Comparison of ENCODE assay signal across 25 cellular contexts in genomic region chr16:86773339-86773715, GRCh38.
DNase-seq lines count a peak whose midpoint lies in the region; ATAC-seq, FAIRE-seq and TF ChIP-seq lines count a peak whose summit lies in the region.
"Had no signal": no experiment of that assay in that cellular context is flagged by ENCODE, and none has a peak within 500 bp of the region (broad histone marks: within the 10 kb centered on the region; RNA-seq: fewer than 3 reads in every experiment).

No MANE protein-coding gene starts in this region.

- H3K4me1 Mint-ChIP-seq in astrocyte (ENCODE audit: low read depth, unreplicated experiment) (peaks cover 18% of the 10 kb centered on the region), nephron (peaks cover 35% of the 10 kb centered on the region)
- H3K4me1 Mint-ChIP-seq in stimulated activated effector memory CD8-positive, alpha-beta T cell treated with anti-CD3 and anti-CD28 coated beads, Interleukin-12 subunit alpha, Interleukin-12 subunit beta, amount 100 ng/mL, for 72 hours, result no peaks in the 10 kb centered on the region
- no peaks in the 10 kb centered on the region for H3K4me1 Mint-ChIP-seq in activated T-helper 17 cell treated with anti-CD3 and anti-CD28 coated beads, Interleukin-2, amount 50 U/mL, for 72 hours
- H3K4me1 Mint-ChIP-seq: natural killer cell had no signal

- peak overlapping the region; percentile 29 for H2AFZ ChIP-seq in astrocyte (ENCODE audit: low read depth, low read length)

- H3K9me3 ChIP-seq in astrocyte (ENCODE audit: insufficient read depth, low read depth, low read length), result no peaks in the 10 kb centered on the region
- H3K9me3 ChIP-seq in pancreas, result no peaks in the 10 kb centered on the region
- H3K9me3 ChIP-seq: ovary, tibial artery had no signal

- H3K79me2 ChIP-seq in astrocyte (ENCODE audit: insufficient read depth, low read length), result no peaks in the 10 kb centered on the region

- 44 to 52% methylated on average over 4 of the region's 4 CpGs for WGBS in pancreas, 2 donors

- peak overlapping the region; percentile 68 for H3K9ac ChIP-seq in astrocyte (ENCODE audit: low read length)

- peak overlapping the region; percentile 54 for H3K4me2 ChIP-seq in astrocyte (ENCODE audit: low read length)

- TF ChIP-seq CTCF in astrocyte (IDR thresholded peaks at IDR 0.05; ENCODE audit: insufficient read depth, low read depth, low read length), result no peak
- TF ChIP-seq CTCF in nephron (IDR thresholded peaks at IDR 0.05; ENCODE audit: unreplicated experiment in 3 of 3), result no peak
- no peak for TF ChIP-seq CTCF in pancreas (IDR thresholded peaks at IDR 0.05)

- H3K27me3 Mint-ChIP-seq in astrocyte (ENCODE audit: low read depth, unreplicated experiment) (no peaks in the 10 kb centered on the region), nephron (ENCODE audit: low read depth) (peaks cover 84% of the 10 kb centered on the region)
- peaks cover 16% of the 10 kb centered on the region for H3K27me3 Mint-ChIP-seq in activated T-helper 17 cell treated with anti-CD3 and anti-CD28 coated beads, Interleukin-2, amount 50 U/mL, for 72 hours

- peak overlapping the region; percentile 84 for H3K27ac ChIP-seq in astrocyte (ENCODE audit: low read depth, low read length)
- no peak overlapping the region for H3K27ac ChIP-seq in pancreas
- H3K27ac ChIP-seq: C4-2B, ovary had no signal

- H3K4me3 Mint-ChIP-seq in astrocyte (ENCODE audit: unreplicated experiment) (no peak overlapping the region), nephron (peak overlapping the region in 1 of 3 experiments; percentile 42)
- H3K4me3 Mint-ChIP-seq in stimulated activated effector memory CD8-positive, alpha-beta T cell treated with anti-CD3 and anti-CD28 coated beads, Interleukin-12 subunit alpha, Interleukin-12 subunit beta, amount 100 ng/mL, for 72 hours, result no peak overlapping the region
- no peak overlapping the region for H3K4me3 Mint-ChIP-seq in activated T-helper 17 cell treated with anti-CD3 and anti-CD28 coated beads, Interleukin-2, amount 50 U/mL, for 72 hours
- H3K4me3 Mint-ChIP-seq: activated CD4-positive, alpha-beta memory T cell treated with anti-CD3 and anti-CD28 coated beads for 36 hours; activated naive CD4-positive, alpha-beta T cell treated with anti-CD3 and anti-CD28 coated beads for 36 hours; natural killer cell had no signal

- H3K27me3 ChIP-seq in astrocyte (ENCODE audit: insufficient read depth, low read length), result no peaks in the 10 kb centered on the region
- peaks cover 0 to 11% (median 1%) of the 10 kb centered on the region in 4 donors for H3K27me3 ChIP-seq in pancreas
- H3K27me3 ChIP-seq: ovary, tibial artery had no signal

- peak overlapping the region; percentile 98 for H3K27ac Mint-ChIP-seq in astrocyte (ENCODE audit: unreplicated experiment)
- H3K27ac Mint-ChIP-seq in nephron, result peak overlapping the region; percentile 73 to 96 (median 87)
- no peak overlapping the region for H3K27ac Mint-ChIP-seq in stimulated activated effector memory CD8-positive, alpha-beta T cell treated with anti-CD3 and anti-CD28 coated beads, Interleukin-12 subunit alpha, Interleukin-12 subunit beta, amount 100 ng/mL, for 72 hours
- H3K27ac Mint-ChIP-seq in activated T-helper 17 cell treated with anti-CD3 and anti-CD28 coated beads, Interleukin-2, amount 50 U/mL, for 72 hours, result no peak overlapping the region
- H3K27ac Mint-ChIP-seq: activated CD4-positive, alpha-beta memory T cell treated with anti-CD3 and anti-CD28 coated beads for 36 hours; activated naive CD4-positive, alpha-beta T cell treated with anti-CD3 and anti-CD28 coated beads for 36 hours; natural killer cell had no signal

- H3K36me3 ChIP-seq in astrocyte (ENCODE audit: insufficient read depth, low read length) (no peaks in the 10 kb centered on the region), pancreas (no peaks in the 10 kb centered on the region)
- H3K36me3 ChIP-seq: ovary, tibial artery had no signal

- ATAC-seq in stimulated activated effector memory CD8-positive, alpha-beta T cell treated with anti-CD3 and anti-CD28 coated beads, Interleukin-12 subunit alpha, Interleukin-12 subunit beta, amount 100 ng/mL, for 72 hours, result peak; percentile 9
- no peak for ATAC-seq in activated T-helper 17 cell treated with anti-CD3 and anti-CD28 coated beads, Interleukin-2, amount 50 U/mL, for 72 hours (replicated peaks)
- ATAC-seq in pancreas, result no peak
- ATAC-seq: natural killer cell had no signal

- H3K36me3 Mint-ChIP-seq in astrocyte (ENCODE audit: low read depth, unreplicated experiment) (no peaks in the 10 kb centered on the region), nephron (ENCODE audit: low read depth) (no peaks in the 10 kb centered on the region)
- H3K36me3 Mint-ChIP-seq in stimulated activated effector memory CD8-positive, alpha-beta T cell treated with anti-CD3 and anti-CD28 coated beads, Interleukin-12 subunit alpha, Interleukin-12 subunit beta, amount 100 ng/mL, for 72 hours, result no peaks in the 10 kb centered on the region
- no peaks in the 10 kb centered on the region for H3K36me3 Mint-ChIP-seq in activated T-helper 17 cell treated with anti-CD3 and anti-CD28 coated beads, Interleukin-2, amount 50 U/mL, for 72 hours (ENCODE audit: low read depth)
- H3K36me3 Mint-ChIP-seq: activated CD4-positive, alpha-beta memory T cell treated with anti-CD3 and anti-CD28 coated beads for 36 hours; natural killer cell had no signal

- H3K4me3 ChIP-seq in astrocyte (ENCODE audit: insufficient read depth, low read depth, low read length) (no peak overlapping the region), pancreas (no peak overlapping the region)
- H3K4me3 ChIP-seq: ovary, tibial artery had no signal

- FAIRE-seq in HTR-8/SVneo (lab: Jason Lieb, UNC) (no peak), astrocyte (lab: Jason Lieb, UNC) (no peak), pancreas (lab: Jason Lieb, UNC) (no peak)
- FAIRE-seq: frontal cortex had no signal

- H4K20me1 ChIP-seq in astrocyte (ENCODE audit: insufficient read depth, low read length), result no peaks in the 10 kb centered on the region

- DNase-seq in HTR-8/SVneo (ENCODE audit: insufficient read length, low spot score) (peak; percentile 35), astrocyte (ENCODE audit: low read depth) (peak; percentile 22), pancreas (no peak), RPMI8226 (no peak)
- DNase-seq in stimulated activated effector memory CD8-positive, alpha-beta T cell treated with anti-CD3 and anti-CD28 coated beads, Interleukin-12 subunit alpha, Interleukin-12 subunit beta, amount 100 ng/mL, for 72 hours (ENCODE audit: low spot score in 2 of 2), result no peak
- DNase-seq: activated CD4-positive, alpha-beta memory T cell treated with anti-CD3 and anti-CD28 coated beads for 36 hours; activated CD4-positive, CD25-positive, alpha-beta regulatory T cell treated with anti-CD3 and anti-CD28 coated beads, Interleukin-2, amount 50 U/mL, for 72 hours; activated naive CD4-positive, alpha-beta T cell treated with anti-CD3 and anti-CD28 coated beads for 36 hours; DMS79 treated with DMSO at 0.1 percent for 48 hours; GDM1; GOT3; Karpas-422; natural killer cell; NCI-H1436; NCI-H2081; NCI-H526; OCI-M1; ovary; stimulated activated CD4-positive, alpha-beta T cell treated with anti-CD3 and anti-CD28 coated beads, Interleukin-12 subunit alpha, Interleukin-12 subunit beta, amount 100 ng/mL, for 4 hours; stimulated activated CD4-positive, alpha-beta T cell treated with anti-CD3 and anti-CD28 coated beads, Interleukin-2, amount 100 ng/mL, for 48 hours had no signal

- H3K9me3 Mint-ChIP-seq in astrocyte (ENCODE audit: unreplicated experiment), result peaks cover 2% of the 10 kb centered on the region
- H3K9me3 Mint-ChIP-seq in nephron, result no peaks in the 10 kb centered on the region
- no peaks in the 10 kb centered on the region for H3K9me3 Mint-ChIP-seq in stimulated activated effector memory CD8-positive, alpha-beta T cell treated with anti-CD3 and anti-CD28 coated beads, Interleukin-12 subunit alpha, Interleukin-12 subunit beta, amount 100 ng/mL, for 72 hours
- H3K9me3 Mint-ChIP-seq in activated T-helper 17 cell treated with anti-CD3 and anti-CD28 coated beads, Interleukin-2, amount 50 U/mL, for 72 hours, result no peaks in the 10 kb centered on the region
- H3K9me3 Mint-ChIP-seq: activated CD4-positive, alpha-beta memory T cell treated with anti-CD3 and anti-CD28 coated beads for 36 hours; activated naive CD4-positive, alpha-beta T cell treated with anti-CD3 and anti-CD28 coated beads for 36 hours; natural killer cell had no signal

- intact Hi-C loops in pancreas (cut with DNase I), result no loop called here

- H3K4me1 ChIP-seq in astrocyte (ENCODE audit: insufficient read depth, low read length) (peaks cover 29% of the 10 kb centered on the region), pancreas (no peaks in the 10 kb centered on the region)

Comparison
In these comparisons a context has a peak if more than half of its experiments do, and no peak if none do; other contexts are left out.
1. DNase-seq: peak in HTR-8/SVneo (single experiment) and astrocyte (single experiment); none in stimulated activated effector memory CD8-positive, alpha-beta T cell treated with anti-CD3 and anti-CD28 coated beads, Interleukin-12 subunit alpha, Interleukin-12 subunit beta, amount 100 ng/mL, for 72 hours (0 of 2), pancreas (0 of 6) and RPMI8226 (single experiment).
2. H3K27ac Mint-ChIP-seq: peak in astrocyte (single experiment) and nephron (3 of 3); none in stimulated activated effector memory CD8-positive, alpha-beta T cell treated with anti-CD3 and anti-CD28 coated beads, Interleukin-12 subunit alpha, Interleukin-12 subunit beta, amount 100 ng/mL, for 72 hours (single experiment) and activated T-helper 17 cell treated with anti-CD3 and anti-CD28 coated beads, Interleukin-2, amount 50 U/mL, for 72 hours (single experiment).